In genomic region chr3:6671363-6671762, GRCh38 we compare ENCODE assay signal across 25 cellular contexts.
"Had no signal": no experiment of that assay in that cellular context is flagged by ENCODE, and none has a peak within 500 bp of the region (broad histone marks: within the 10 kb centered on the region; RNA-seq: fewer than 3 reads in every experiment).

No MANE protein-coding gene starts in this region.

- H3K27me3 ChIP-seq: esophagus squamous epithelium, gastrocnemius medialis, heart right ventricle, left lung had no signal

- H3K9me3 ChIP-seq: gastrocnemius medialis, lower lobe of right lung had no signal

- ATAC-seq: esophagus mucosa, gastrocnemius medialis, heart right ventricle, left cardiac atrium, left lung, left ventricle myocardium superior, lower lobe of right lung, mucosa of descending colon had no signal

- H3K36me3 ChIP-seq: esophagus squamous epithelium, gastrocnemius medialis, heart right ventricle, left lung, lower lobe of right lung had no signal

- DNase-seq: dermis blood vessel endothelial cell; dorsolateral prefrontal cortex; effector CD4-positive, alpha-beta T cell; effector memory CD4-positive, alpha-beta T cell; erythroblast; esophagus squamous epithelium; foreskin fibroblast; foreskin melanocyte; gastrocnemius medialis; glutamatergic neuron; head of caudate nucleus; heart right ventricle; hippocampal formation; left cardiac atrium; left lung; left ventricle myocardium superior; lower lobe of right lung; mesenchymal stem cell; mucosa of descending colon had no signal

- H3K27ac ChIP-seq: coronary artery, dorsolateral prefrontal cortex, epithelial cell of prostate, esophagus squamous epithelium, gastrocnemius medialis, heart right ventricle, left lung, lower lobe of right lung had no signal

- H3K4me3 ChIP-seq: coronary artery, dorsolateral prefrontal cortex, esophagus squamous epithelium, gastrocnemius medialis, heart right ventricle, left lung, lower lobe of right lung, mucosa of descending colon had no signal

- FAIRE-seq: colon, islet of Langerhans, keratinocyte had no signal

- H3K4me1 ChIP-seq: esophagus squamous epithelium, gastrocnemius medialis, heart right ventricle, left lung, lower lobe of right lung had no signal
